9 cellular contexts compared by ENCODE assay signal in the genomic region with DNA sequence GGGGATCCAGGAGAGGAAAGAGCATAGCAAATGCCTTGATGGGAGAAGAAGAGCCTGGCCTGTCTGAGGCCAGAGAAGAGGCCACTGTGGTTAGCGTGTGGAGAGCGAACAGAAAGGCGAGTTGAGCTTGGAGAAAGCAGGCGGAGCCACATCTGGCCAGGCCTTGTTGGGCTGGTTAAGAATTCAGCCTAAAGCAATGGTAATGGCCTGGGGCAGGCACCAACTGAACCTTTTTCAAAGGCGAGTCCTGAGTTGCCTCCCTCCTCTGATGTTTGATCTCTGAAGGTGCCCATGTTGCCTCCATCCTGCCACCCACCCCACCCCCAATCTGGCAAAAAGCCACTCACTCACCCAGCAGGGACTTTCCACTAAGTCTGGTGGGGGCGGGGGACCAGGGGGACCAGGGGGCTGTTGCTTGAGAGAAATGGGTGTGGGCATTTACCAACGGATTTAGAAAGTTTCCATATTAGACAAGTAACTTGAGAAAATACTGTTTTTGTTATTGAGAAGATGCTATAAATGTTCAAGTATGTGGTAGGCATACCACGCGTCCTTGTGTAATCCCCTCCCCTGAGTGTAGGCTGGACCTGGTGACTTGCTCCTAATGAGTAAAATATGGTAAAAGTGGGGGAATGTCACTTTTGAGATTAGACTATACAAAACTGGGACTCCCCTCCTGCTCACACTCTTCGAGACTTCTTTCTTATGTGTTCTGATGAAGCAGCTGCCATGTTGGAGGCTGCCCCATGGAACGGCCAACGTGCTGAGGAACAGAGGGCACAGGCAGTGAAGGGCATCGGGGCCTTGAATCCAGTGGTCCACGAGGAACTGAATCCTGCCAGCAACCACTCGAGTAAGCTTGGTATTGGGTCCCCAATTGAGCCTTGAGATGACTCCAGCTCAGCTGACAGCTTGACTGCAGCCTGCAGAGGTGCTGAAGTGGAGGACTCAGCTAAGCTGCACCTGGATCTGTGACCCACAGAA. TPM values are rescaled to one million over a fixed set of nuclear protein-coding genes. Genes with fewer than 3 reads are reported as not detected.
DNase-seq lines count a peak whose midpoint lies in the region; ATAC-seq and TF ChIP-seq lines count a peak whose summit lies in the region.
"Had no signal": no experiment of that assay in that cellular context is flagged by ENCODE, and none has a peak within 500 bp of the region (broad histone marks: within the 10 kb centered on the region; RNA-seq: fewer than 3 reads in every experiment).

No MANE protein-coding gene starts in this region.

- TF ChIP-seq CTCF in MM.1S (IDR thresholded peaks at IDR 0.05; ENCODE audit: low read length) (no peak), upper lobe of left lung (IDR thresholded peaks at IDR 0.05) (no peak)

- H3K4me2 ChIP-seq in MM.1S (ENCODE audit: low read depth, low read length) = no peak overlapping the region

- H3K4me1 ChIP-seq in MM.1S (ENCODE audit: low read length) (no peaks in the 10 kb centered on the region; the same call in none of the 2 replicates), upper lobe of left lung (peaks cover 22 to 47% (median 40%) of the 10 kb centered on the region in 4 donors)

- H3K36me3 ChIP-seq in MM.1S (replicated peaks; ENCODE audit: insufficient read depth, low read length) (no peaks in the 10 kb centered on the region), upper lobe of left lung (no peaks in the 10 kb centered on the region)

- peak; percentile 34 for DNase-seq in MM.1S
- peak; percentile 78 for DNase-seq in activated T-cell treated with anti-CD3 and anti-CD28 coated beads for 4 hours
- DNase-seq in mesenteric fat pad (ENCODE audit: low spot score) = peak; percentile 79
- peak; percentile 81 for DNase-seq in stimulated activated naive CD4-positive, alpha-beta T cell treated with Interleukin-2 at 50 U/mL for 16 hours (lab: John Stamatoyannopoulos, UW)
- DNase-seq in upper lobe of left lung = no peak
- no peak for DNase-seq in putamen (ENCODE audit: low spot score)
- DNase-seq in foreskin melanocyte = no peak
- DNase-seq: KBM-7 had no signal

- ATAC-seq in GM19328 (IDR thresholded peaks at IDR 0.05; ENCODE audit: unreplicated experiment) (no peak), upper lobe of left lung (ENCODE audit: low FRiP score in 2 of 2) (no peak)

- no peak for TF ChIP-seq EP300 in upper lobe of left lung (IDR thresholded peaks at IDR 0.05)

- no peaks in the 10 kb centered on the region for H3F3A ChIP-seq in MM.1S (ENCODE audit: insufficient read depth, low read length)

- H3K4me3 ChIP-seq in MM.1S (ENCODE audit: low read length) (no peak overlapping the region), upper lobe of left lung (no peak overlapping the region)

- no peaks in the 10 kb centered on the region for H3K9me2 ChIP-seq in MM.1S (replicated peaks; ENCODE audit: insufficient read depth, low read length)

- no peak overlapping the region for H3K9ac ChIP-seq in MM.1S (ENCODE audit: low read length)

- H3K9me3 ChIP-seq in MM.1S (replicated peaks; ENCODE audit: insufficient read depth, low read length) (no peaks in the 10 kb centered on the region), upper lobe of left lung (no peaks in the 10 kb centered on the region)

- H3K27me3 ChIP-seq in MM.1S (replicated peaks; ENCODE audit: insufficient read depth, low read length) (peaks cover 17% of the 10 kb centered on the region), upper lobe of left lung (no peaks in the 10 kb centered on the region)

- no peaks in the 10 kb centered on the region for H3K79me2 ChIP-seq in MM.1S (ENCODE audit: low read length)

- no peak for TF ChIP-seq POLR2A in upper lobe of left lung (IDR thresholded peaks at IDR 0.05)

- H2AFZ ChIP-seq in MM.1S (ENCODE audit: low read length) = no peak overlapping the region

- no peaks in the 10 kb centered on the region for H4K20me1 ChIP-seq in MM.1S (ENCODE audit: insufficient read depth, low read length)

- H3K27ac ChIP-seq in MM.1S (ENCODE audit: low read length) = no peak overlapping the region
- H3K27ac ChIP-seq in upper lobe of left lung = peak overlapping the region in 2 of 4 donors; percentile 18 to 82

- 86 to 90% methylated on average over 13 to 15 of the region's 15 CpGs for WGBS in upper lobe of left lung, 2 donors

RNA-seq across cellular contexts. Expression of a gene that starts 29.9 kb away (rescaled TPM):
- total RNA-seq in mesenteric fat pad = 0.16 TPM
- 1 to 10 TPM in 4 of 6 donors, under 1 TPM in 1, not detected in 1; 0.54 to 5.1 (median 1.1) TPM for total RNA-seq in upper lobe of left lung

RNA-seq across cellular contexts. Expression of a gene that starts 34.0 kb away (rescaled TPM):
- total RNA-seq in mesenteric fat pad = 0.39 TPM
- 1 to 10 TPM in 3 of 6 donors, under 1 TPM in 1, not detected in 2; 0.30 to 2.8 (median 1.4) TPM for total RNA-seq in upper lobe of left lung

Comparison
In these comparisons a context has a peak if more than half of its experiments do, and no peak if none do; other contexts are left out.
1. DNase-seq: peak in MM.1S (single experiment), activated T-cell treated with anti-CD3 and anti-CD28 coated beads for 4 hours (single experiment), mesenteric fat pad (single experiment) and stimulated activated naive CD4-positive, alpha-beta T cell treated with Interleukin-2 at 50 U/mL for 16 hours (single experiment); none in upper lobe of left lung (0 of 2), putamen (single experiment) and foreskin melanocyte (single experiment).